ENCODE assay signal across 8 cellular contexts in the genomic region with DNA sequence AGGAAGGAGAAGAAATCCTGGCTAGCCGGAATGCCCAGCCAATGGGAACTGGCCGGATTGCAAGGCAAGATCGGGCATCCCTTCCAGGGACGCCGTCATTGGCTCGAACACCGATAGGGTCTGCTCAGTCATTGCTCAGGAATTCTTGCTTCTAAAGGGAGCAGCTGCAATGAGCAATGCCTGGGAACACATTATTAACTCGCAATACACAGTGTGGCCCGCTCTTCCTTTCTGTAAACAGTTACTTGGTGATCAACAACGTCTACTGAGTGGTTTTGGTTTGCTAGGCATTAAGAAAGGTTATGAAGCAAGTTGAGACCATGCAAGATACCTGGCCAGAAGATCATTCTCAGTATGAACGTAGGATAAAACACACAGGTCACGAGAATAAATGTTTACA.
DNase-seq lines count a peak whose midpoint lies in the region; ATAC-seq, FAIRE-seq and TF ChIP-seq lines count a peak whose summit lies in the region.

No MANE protein-coding gene starts in this region.

- no peaks in the 10 kb centered on the region for H3K36me3 ChIP-seq in GM23338 (ENCODE audit: insufficient read depth)
- no peaks in the 10 kb centered on the region for H3K36me3 ChIP-seq in fibroblast of lung (ENCODE audit: control insufficient read depth, insufficient read depth, low read length)
- H3K36me3 ChIP-seq in sigmoid colon, result no peaks in the 10 kb centered on the region

- H3K4me3 ChIP-seq in GM23338 (no peak overlapping the region), fibroblast of lung (replicated peaks in 1 of 4; ENCODE audit: control extremely low read depth in 1 of 4, insufficient read depth in 1 of 4, low read depth in 3 of 4, low read length in 4 of 4) (no peak overlapping the region), sigmoid colon (no peak overlapping the region)

- WGBS in sigmoid colon, 2 donors, result 78 to 79% methylated on average over 12 of the region's 12 CpGs

- H3K27me3 ChIP-seq in GM23338 (ENCODE audit: insufficient read depth), result no peaks in the 10 kb centered on the region
- H3K27me3 ChIP-seq in fibroblast of lung (ENCODE audit: control insufficient read depth, insufficient read depth, low read length), result no peaks in the 10 kb centered on the region
- no peaks in the 10 kb centered on the region for H3K27me3 ChIP-seq in sigmoid colon

- peak; percentile 32 for DNase-seq in GM23338 (ENCODE audit: low spot score)
- peak; percentile 90 for DNase-seq in RCC 7860 (ENCODE audit: low spot score)
- DNase-seq in fibroblast of lung (ENCODE audit: low read depth in 2 of 2), result peak; percentile 98
- DNase-seq in sigmoid colon, result peak; percentile 82
- no peak for DNase-seq in NCI-H187 (lab: John Stamatoyannopoulos, UW)
- no peak for DNase-seq in SHP77 treated with DMSO at 0.1 percent for 48 hours (lab: John Stamatoyannopoulos, UW)
- DNase-seq in stimulated activated CD4-positive, alpha-beta T cell treated with anti-CD3 and anti-CD28 coated beads, Interleukin-15, amount 100 ng/mL, for 24 hours, result no peak

- TF ChIP-seq CTCF in GM23338 (conservative IDR thresholded peaks at IDR 0.05; ENCODE audit: low read depth in 2 of 2), result no peak
- TF ChIP-seq CTCF in fibroblast of lung (conservative IDR thresholded peaks at IDR 0.05 in 1 of 2, IDR thresholded peaks at IDR 0.05 in 1 of 2; ENCODE audit: low read depth in 1 of 2, low read length in 2 of 2), result no peak
- TF ChIP-seq CTCF in sigmoid colon (IDR thresholded peaks at IDR 0.05), result no peak

- peaks cover 7% of the 10 kb centered on the region; the same call in 1 of the 2 replicates for H3K9me2 ChIP-seq in GM23338 (ENCODE audit: insufficient read depth)

- no peaks in the 10 kb centered on the region for H3F3A ChIP-seq in GM23338 (replicated peaks; ENCODE audit: low read depth)

- intact Hi-C loops in sigmoid colon (cut with DNase I), result no loop called here

- ATAC-seq in GM23338 (no peak), GM19328 (IDR thresholded peaks at IDR 0.05; ENCODE audit: unreplicated experiment) (no peak)

- no peaks in the 10 kb centered on the region for H3K27me3 Mint-ChIP-seq in GM23338 (ENCODE audit: insufficient read depth, low read depth, poor library complexity)

- no peak overlapping the region for H3K27ac Mint-ChIP-seq in GM23338

- H2AFZ ChIP-seq in GM23338, result peak overlapping the region; percentile 15; the same call in 1 of the 2 replicates
- no peak overlapping the region for H2AFZ ChIP-seq in fibroblast of lung (ENCODE audit: low read length)

- no peaks in the 10 kb centered on the region for H3K9me3 Mint-ChIP-seq in GM23338

- no peak overlapping the region for H3K9ac ChIP-seq in fibroblast of lung (ENCODE audit: insufficient read depth, low read length)

- H3K4me3 Mint-ChIP-seq in GM23338, result no peak overlapping the region

- H4K20me1 ChIP-seq in GM23338 (replicated peaks; ENCODE audit: insufficient read depth) (no peaks in the 10 kb centered on the region), fibroblast of lung (ENCODE audit: control insufficient read depth, extremely low read depth, insufficient read depth, low read length) (no peaks in the 10 kb centered on the region)

- H3K79me2 ChIP-seq in GM23338 (replicated peaks; ENCODE audit: insufficient read depth) (no peaks in the 10 kb centered on the region), fibroblast of lung (ENCODE audit: control insufficient read depth, insufficient read depth, low read length) (no peaks in the 10 kb centered on the region)

- TF ChIP-seq POLR2A in sigmoid colon (IDR thresholded peaks at IDR 0.05), result no peak

- H3K4me1 Mint-ChIP-seq in GM23338, result peaks cover 24% of the 10 kb centered on the region

- no peaks in the 10 kb centered on the region for H3K36me3 Mint-ChIP-seq in GM23338 (ENCODE audit: low read depth)

- no peak for TF ChIP-seq EP300 in sigmoid colon (IDR thresholded peaks at IDR 0.05)

- peak; percentile 76 for FAIRE-seq in RCC 7860 (lab: Jason Lieb, UNC)

- H3K4me2 ChIP-seq in GM23338 (no peak overlapping the region), fibroblast of lung (ENCODE audit: extremely low read depth, insufficient read depth, low read length) (peak overlapping the region; percentile 59)

- H3K4me1 ChIP-seq in GM23338 (ENCODE audit: insufficient read depth) (peaks cover 19% of the 10 kb centered on the region), fibroblast of lung (ENCODE audit: control insufficient read depth, extremely low read depth, insufficient read depth, low read length) (peaks cover 10% of the 10 kb centered on the region), sigmoid colon (peaks cover 0 to 38% (median 32%) of the 10 kb centered on the region in 4 donors)

- no peaks in the 10 kb centered on the region for H3K9me3 ChIP-seq in fibroblast of lung (ENCODE audit: control insufficient read depth, insufficient read depth, low read depth, low read length)
- H3K9me3 ChIP-seq in sigmoid colon, result no peaks in the 10 kb centered on the region

- H3K27ac ChIP-seq in GM23338 (ENCODE audit: low read depth) (no peak overlapping the region), fibroblast of lung (ENCODE audit: insufficient read depth, low read length) (peak overlapping the region; percentile 85), sigmoid colon (peak overlapping the region; percentile 44 to 61 (median 52))

TF ChIP-seq in GM23338, 12 proteins besides CTCF, POLR2A, EP300 and RAD21 (continues in another document):
- TF ChIP-seq, protein P1, sequence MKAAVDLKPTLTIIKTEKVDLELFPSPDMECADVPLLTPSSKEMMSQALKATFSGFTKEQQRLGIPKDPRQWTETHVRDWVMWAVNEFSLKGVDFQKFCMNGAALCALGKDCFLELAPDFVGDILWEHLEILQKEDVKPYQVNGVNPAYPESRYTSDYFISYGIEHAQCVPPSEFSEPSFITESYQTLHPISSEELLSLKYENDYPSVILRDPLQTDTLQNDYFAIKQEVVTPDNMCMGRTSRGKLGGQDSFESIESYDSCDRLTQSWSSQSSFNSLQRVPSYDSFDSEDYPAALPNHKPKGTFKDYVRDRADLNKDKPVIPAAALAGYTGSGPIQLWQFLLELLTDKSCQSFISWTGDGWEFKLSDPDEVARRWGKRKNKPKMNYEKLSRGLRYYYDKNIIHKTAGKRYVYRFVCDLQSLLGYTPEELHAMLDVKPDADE (IDR thresholded peaks at IDR 0.05), result no peak
- no peak for TF ChIP-seq EZH2phosphoT487 (IDR thresholded peaks at IDR 0.05; ENCODE audit: unreplicated experiment)
- TF ChIP-seq NANOG (IDR thresholded peaks at IDR 0.05; ENCODE audit: borderline replicate concordance), result no peak
- TF ChIP-seq JUNB (IDR thresholded peaks at IDR 0.05; ENCODE audit: unreplicated experiment), result no peak
- no peak for TF ChIP-seq ZNF331 (CRISPR knock-in tag; IDR thresholded peaks at IDR 0.05; ENCODE audit: low read depth)
- TF ChIP-seq POLR2AphosphoS5 (IDR thresholded peaks at IDR 0.05; ENCODE audit: low read depth), result no peak

Comparison
In these comparisons a context has a peak if more than half of its experiments do, and no peak if none do; other contexts are left out.
1. DNase-seq: peak in GM23338 (single experiment), RCC 7860 (single experiment), fibroblast of lung (2 of 2) and sigmoid colon (single experiment); none in NCI-H187 (0 of 2), SHP77 treated with DMSO at 0.1 percent for 48 hours (single experiment) and stimulated activated CD4-positive, alpha-beta T cell treated with anti-CD3 and anti-CD28 coated beads, Interleukin-15, amount 100 ng/mL, for 24 hours (single experiment).